In genomic region chr19:45471116-45471865, GRCh38 we compare ENCODE assay signal across 16 cellular contexts. TPM values are rescaled to one million over a fixed set of nuclear protein-coding genes. Genes with fewer than 3 reads are reported as not detected.
DNase-seq lines count a peak whose midpoint lies in the region; ATAC-seq, FAIRE-seq and TF ChIP-seq lines count a peak whose summit lies in the region.
"Had no signal": no experiment of that assay in that cellular context is flagged by ENCODE, and none has a peak within 500 bp of the region (broad histone marks: within the 10 kb centered on the region; RNA-seq: fewer than 3 reads in every experiment).

No MANE protein-coding gene starts in this region.

- CTCF ChIA-PET in HEK293 (lab: Yijun Ruan, JAX): interaction anchor here (0.6 to 7.6 kb wide), 3 partner anchors 14 to 183 kb away, joined by 3 to 86 read pairs (median 11); no protein-coding TSS in a partner anchor

- no peak overlapping the region for H3K4me3 ChIP-seq in BLaER1 treated with 17β-estradiol and CSF1 and Interleukin-3, amounts not matched to agents 10 nM and 100 nM
- H3K4me3 ChIP-seq in HEK293 (ENCODE audit: low read depth, low read length) (no peak overlapping the region), coronary artery (no peak overlapping the region), lower lobe of right lung (no peak overlapping the region)
- H3K4me3 ChIP-seq: K562 had no signal

- H3K4me2 ChIP-seq in BLaER1 treated with 17β-estradiol and CSF1 and Interleukin-3, amounts not matched to agents 10 nM and 100 nM: peak overlapping the region; percentile 98 to 100 (median 100); a peak in 19 of 22 replicates

- peak overlapping the region in 1 of 11 experiments; percentile 94; a peak in 1 of 22 replicates for H3K9ac ChIP-seq in BLaER1 treated with 17β-estradiol and CSF1 and Interleukin-3, amounts not matched to agents 10 nM and 100 nM

- peaks cover 50% of the 10 kb centered on the region for H3K4me1 Mint-ChIP-seq in brain
- peaks cover 56 to 89% of the 10 kb centered on the region in 2 donors for H3K4me1 Mint-ChIP-seq in natural killer cell

- DNase-seq in natural killer cell (no peak), coronary artery (ENCODE audit: low spot score) (no peak), left cardiac atrium (no peak), H54 (ENCODE audit: insufficient read length, low spot score) (no peak), lower lobe of right lung (no peak)
- DNase-seq: activated CD4-positive, CD25-positive, alpha-beta regulatory T cell treated with anti-CD3 and anti-CD28 coated beads, Interleukin-2, amount 50 U/mL, for 72 hours; H9; NCI-H1436 treated with DMSO at 0.1 percent for 48 hours; NCI-H510A; stimulated activated naive CD4-positive, alpha-beta T cell treated with Interleukin-2 at 50 U/mL for 16 hours had no signal

- TF ChIP-seq CTCF in HEK293 (tag by site-specific recombination; IDR thresholded peaks at IDR 0.05): no peak
- TF ChIP-seq CTCF in brain (conservative IDR thresholded peaks at IDR 0.05): no peak
- TF ChIP-seq CTCF in natural killer cell (IDR thresholded peaks at IDR 0.05): no peak
- no peak for TF ChIP-seq CTCF in coronary artery (IDR thresholded peaks at IDR 0.05)
- no peak for TF ChIP-seq CTCF in lower lobe of right lung (IDR thresholded peaks at IDR 0.05)

- peaks cover 27 to 63% (median 56%) of the 10 kb centered on the region in 10 experiments for H3K4me1 ChIP-seq in BLaER1 treated with 17β-estradiol and CSF1 and Interleukin-3, amounts not matched to agents 10 nM and 100 nM
- H3K4me1 ChIP-seq in HEK293 (ENCODE audit: control insufficient read depth, insufficient read depth, low read length) (peaks cover 5% of the 10 kb centered on the region; the same call in 1 of the 2 replicates), lower lobe of right lung (peaks cover 40% of the 10 kb centered on the region)

- H3K9me3 Mint-ChIP-seq in brain (peaks cover 0 to 7% (median 0%) of the 10 kb centered on the region in 5 experiments), natural killer cell (no peaks in the 10 kb centered on the region)
- H3K9me3 Mint-ChIP-seq: H9 had no signal

- no peaks in the 10 kb centered on the region for H3K36me3 ChIP-seq in BLaER1 treated with 17β-estradiol and CSF1 and Interleukin-3, amounts not matched to agents 10 nM and 100 nM
- H3K36me3 ChIP-seq in HEK293 (ENCODE audit: control insufficient read depth in 2 of 2, insufficient read depth in 1 of 2, low read length in 2 of 2): no peaks in the 10 kb centered on the region
- H3K36me3 ChIP-seq in lower lobe of right lung: no peaks in the 10 kb centered on the region

- H3K27me3 ChIP-seq in BLaER1 treated with 17β-estradiol and CSF1 and Interleukin-3, amounts not matched to agents 10 nM and 100 nM: peaks cover 52 to 68% (median 60%) of the 10 kb centered on the region in 11 experiments
- H3K27me3 ChIP-seq in lower lobe of right lung (ENCODE audit: low read depth): peaks cover 12% of the 10 kb centered on the region

- no peak for FAIRE-seq in H54 (lab: Jason Lieb, UNC)
- FAIRE-seq: bronchial epithelial cell, K562 had no signal

- peak overlapping the region; percentile 17 to 96 (median 94) for H3K4me3 Mint-ChIP-seq in brain
- peak overlapping the region; percentile 96 for H3K4me3 Mint-ChIP-seq in natural killer cell

- H3K27ac ChIP-seq in BLaER1 treated with 17β-estradiol and CSF1 and Interleukin-3, amounts not matched to agents 10 nM and 100 nM: 0 out of 22 replicates have a peak overlapping the region, but pooled peaks of 1 of the 11 experiments have one; percentile 81
- H3K27ac ChIP-seq in HEK293 (ENCODE audit: extremely low read depth, low read depth, low read length): no peak overlapping the region
- H3K27ac ChIP-seq in coronary artery: no peak overlapping the region
- H3K27ac ChIP-seq in lower lobe of right lung: no peak overlapping the region

- H3K27ac Mint-ChIP-seq in brain (peak overlapping the region in 1 of 5 experiments; percentile 62), natural killer cell (peak overlapping the region; percentile 87 to 99)
- H3K27ac Mint-ChIP-seq: H9 had no signal

- POLR2A ChIA-PET in HEK293 (lab: Yijun Ruan, JAX): interaction anchor here (0.5 kb wide), 1 partner anchor 15 kb away, joined by 4 read pairs; no protein-coding TSS in a partner anchor

- intact Hi-C loops in natural killer cell (cut with micrococcal nuclease) (no loop called here), left cardiac atrium (cut with DNase I) (no loop called here), lower lobe of right lung (cut with DNase I) (no loop called here)

- ATAC-seq in natural killer cell (no peak), left cardiac atrium (no peak), lower lobe of right lung (no peak)
- ATAC-seq: K562, left lobe of liver had no signal

- no peak for TF ChIP-seq POLR2A in H54 (IDR thresholded peaks at IDR 0.05; ENCODE audit: low read depth, low read length)

- H4K20me1 ChIP-seq in BLaER1 treated with 17β-estradiol and CSF1 and Interleukin-3, amounts not matched to agents 10 nM and 100 nM: peaks cover 0 to 36% (median 11%) of the 10 kb centered on the region in 11 experiments; a peak in 15 of 22 replicates

- H3K27me3 Mint-ChIP-seq in brain: peaks cover 78% of the 10 kb centered on the region
- H3K27me3 Mint-ChIP-seq in natural killer cell (ENCODE audit: low read depth in 2 of 2): peaks cover 8 to 28% of the 10 kb centered on the region in 2 donors

- no peaks in the 10 kb centered on the region for H3K9me3 ChIP-seq in BLaER1 treated with 17β-estradiol and CSF1 and Interleukin-3, amounts not matched to agents 10 nM and 100 nM (replicated peaks in 1 of 11)
- H3K9me3 ChIP-seq in HEK293 (ENCODE audit: control insufficient read depth, insufficient read depth, low read depth, low read length) (no peaks in the 10 kb centered on the region), lower lobe of right lung (no peaks in the 10 kb centered on the region)

- H3K36me3 Mint-ChIP-seq in brain: no peaks in the 10 kb centered on the region
- no peaks in the 10 kb centered on the region for H3K36me3 Mint-ChIP-seq in natural killer cell

TF ChIP-seq in HEK293, 187 proteins besides CTCF, POLR2A, EP300 and RAD21 (continues in another document):
- TF ChIP-seq SETDB1 (IDR thresholded peaks at IDR 0.05; ENCODE audit: insufficient read length, low read length): no peak
- TF ChIP-seq ZFHX2 (tag by site-specific recombination; conservative IDR thresholded peaks at IDR 0.05): peak; percentile 60
- peak; percentile 42; the same call in 1 of the 2 replicates for TF ChIP-seq EGR2 (tag by site-specific recombination; IDR thresholded peaks at IDR 0.05; ENCODE audit: low read depth)
- TF ChIP-seq ZBTB48 (tag by site-specific recombination; IDR thresholded peaks at IDR 0.05): no peak
- no peak for TF ChIP-seq SALL2 (tag by site-specific recombination; IDR thresholded peaks at IDR 0.05; ENCODE audit: borderline replicate concordance)
- no peak for TF ChIP-seq ZSCAN4 (tag by site-specific recombination; IDR thresholded peaks at IDR 0.05)
- TF ChIP-seq ZNF433 (tag by site-specific recombination; IDR thresholded peaks at IDR 0.05; ENCODE audit: low read depth): no peak
- no peak for TF ChIP-seq MEIS1 (CRISPR knock-in tag; IDR thresholded peaks at IDR 0.05; ENCODE audit: borderline replicate concordance)
- TF ChIP-seq BCL11A (tag by site-specific recombination; IDR thresholded peaks at IDR 0.05; ENCODE audit: low read depth): no peak
- no peak for TF ChIP-seq ZEB2 (tag by site-specific recombination; IDR thresholded peaks at IDR 0.05)
- no peak for TF ChIP-seq ZNF157 (tag by site-specific recombination; IDR thresholded peaks at IDR 0.05)
- no peak for TF ChIP-seq RBAK (tag by site-specific recombination; IDR thresholded peaks at IDR 0.05)
- no peak for TF ChIP-seq ZNF624 (tag by site-specific recombination; IDR thresholded peaks at IDR 0.05)
- TF ChIP-seq ZNF645 (tag by site-specific recombination; IDR thresholded peaks at IDR 0.05): no peak

RNA-seq across cellular contexts. Expression of gene FOSB, which starts 3.5 kb away (rescaled TPM):
- polyA plus RNA-seq in brain (ENCODE audit: insufficient read depth, low read depth, low replicate concordance): 0.92 TPM
- total RNA-seq in natural killer cell: 1,000 to 10,000 TPM in 2 of 3 donors, 100 to 1,000 TPM in 1; 784 to 1,837 (median 1,121) TPM
- total RNA-seq in left cardiac atrium: 1 to 10 TPM; 1.5 to 5.5 TPM
- total RNA-seq in lower lobe of right lung: 18.0 TPM

RNA-seq across cellular contexts. Expression of gene RTN2, which starts 25.6 kb away (rescaled TPM):
- 64.4 TPM for polyA plus RNA-seq in brain (ENCODE audit: insufficient read depth, low read depth, low replicate concordance)
- total RNA-seq in natural killer cell (1 to 10 TPM; 1.9 to 5.5 (median 3.0) TPM), left cardiac atrium (10 to 100 TPM; 13.0 to 16.3 TPM), lower lobe of right lung (16.2 TPM)

RNA-seq across cellular contexts. Expression of gene PPM1N, which starts 27.0 kb away (rescaled TPM):
- 1.8 TPM for polyA plus RNA-seq in brain (ENCODE audit: insufficient read depth, low read depth, low replicate concordance)
- total RNA-seq in natural killer cell (1 to 10 TPM; 5.1 to 8.3 (median 6.8) TPM), left cardiac atrium (1 to 10 TPM in 1 of 2 donors, under 1 TPM in 1; 0.47 to 1.0 TPM), lower lobe of right lung (1.8 TPM)

RNA-seq across cellular contexts. Expression of gene VASP, which starts 36.0 kb away (rescaled TPM):
- 34.2 TPM for polyA plus RNA-seq in brain (ENCODE audit: insufficient read depth, low read depth, low replicate concordance)
- total RNA-seq in natural killer cell (100 to 1,000 TPM; 192 to 244 (median 237) TPM), left cardiac atrium (10 to 100 TPM; 48.4 to 91.7 TPM), lower lobe of right lung (190 TPM)

RNA-seq across cellular contexts. Expression of gene ERCC1, which starts 47.6 kb away (rescaled TPM):
- 97.8 TPM for polyA plus RNA-seq in brain (ENCODE audit: insufficient read depth, low read depth, low replicate concordance)
- total RNA-seq in natural killer cell (10 to 100 TPM; 46.8 to 55.2 (median 48.2) TPM), left cardiac atrium (100 to 1,000 TPM; 105 to 140 TPM), lower lobe of right lung (41.6 TPM)

Comparison
In these comparisons a context has a peak if more than half of its experiments do, and no peak if none do; other contexts are left out.
1. RNA of gene FOSB, which starts 3.5 kb away (total RNA-seq): 784 to 1,837 TPM in natural killer cell; 18.0 TPM in lower lobe of right lung (single experiment) and 1.5 to 5.5 TPM in left cardiac atrium; every median in the first group is over 10 times any median in the second.